ENCODE assay signal across 8 cellular contexts in the genomic region with DNA sequence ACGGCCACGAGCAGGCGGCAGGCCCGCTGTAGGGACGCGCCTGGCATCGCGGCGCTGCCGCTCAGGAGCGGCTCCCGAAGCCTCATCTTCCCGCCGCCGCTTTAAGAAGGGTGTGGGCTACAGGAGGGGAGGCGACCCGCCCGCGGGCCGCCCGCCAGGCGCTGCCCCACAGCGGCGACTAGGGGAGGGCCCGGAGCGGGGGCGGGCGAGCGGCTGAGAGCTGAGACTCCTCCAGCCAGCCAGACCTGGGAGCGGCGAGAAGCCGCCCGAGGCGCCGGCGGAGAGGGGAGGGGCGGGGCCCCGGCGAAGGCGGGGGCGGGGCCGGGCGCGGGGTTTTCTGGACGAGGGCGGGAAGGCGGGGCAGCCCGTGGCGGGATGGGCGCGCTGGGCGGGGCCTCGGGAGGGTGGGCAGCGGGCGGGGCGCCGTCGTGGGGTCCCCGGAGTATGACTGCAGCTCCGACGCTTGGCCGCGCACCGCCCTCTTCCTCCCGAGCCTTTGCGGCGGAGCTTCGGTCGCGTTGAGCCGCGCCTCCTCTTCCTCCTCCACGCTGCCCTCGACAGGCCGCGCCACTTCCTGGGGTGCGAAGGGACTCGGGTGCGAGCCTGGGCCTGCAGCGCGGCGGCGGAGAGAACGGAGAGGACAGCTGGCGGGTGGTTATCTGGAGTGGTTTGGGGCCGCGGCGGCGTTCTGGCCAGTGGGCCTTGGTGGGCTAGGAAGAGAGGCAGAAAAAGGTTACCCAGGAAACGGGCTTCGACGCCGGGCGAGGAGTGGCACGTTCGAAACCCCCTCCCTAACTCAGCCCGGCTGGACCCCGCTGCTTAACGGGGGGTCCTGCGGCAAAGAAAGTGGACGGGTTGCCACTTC. TPM values are rescaled to one million over a fixed set of nuclear protein-coding genes. Genes with fewer than 3 reads are reported as not detected.
DNase-seq lines count a peak whose midpoint lies in the region; ATAC-seq and TF ChIP-seq lines count a peak whose summit lies in the region.

B4GALT1 (minus strand) TSS at position 253 of the 865 bp plus-strand sequence; CDS start at position 86, 167 bp downstream.

- intact Hi-C loops in IMR-90 (cut with micrococcal nuclease) (loop anchor here (1.0 to 5.0 kb wide), 4 partner anchors 27 to 86 kb away; no protein-coding TSS in a partner anchor), PC-9 (cut with micrococcal nuclease; ENCODE audit: unreplicated experiment) (loop anchor here (1.0 kb wide), 1 partner anchor 37 kb away; no protein-coding TSS in a partner anchor)

- POLR2A ChIA-PET in IMR-90 (lab: Charles Lee; ENCODE audit: unreplicated experiment) (interaction anchor here (0.9 to 1.0 kb wide), 2 partner anchors 91 to 143 kb away, joined by 3 to 4 read pairs; partner anchors contain the start of gene SMU1), PC-9 (lab: Charles Lee; ENCODE audit: unreplicated experiment) (interaction anchor here (0.5 to 0.7 kb wide), 6 partner anchors 10 to 740 kb away, joined by 3 to 17 read pairs (median 4); no protein-coding TSS in a partner anchor)

- peak within 1 kb of the TSS; percentile 99 for H2AK9ac ChIP-seq in IMR-90 (replicated peaks; ENCODE audit: low read depth, low read length, poor library complexity)

- CTCF ChIA-PET in IMR-90 (lab: Yijun Ruan, JAX), result no interaction called here
- CTCF ChIA-PET in PC-9 (lab: Charles Lee), result no interaction called here

- peak within 1 kb of the TSS; percentile 87 for H3K18ac ChIP-seq in IMR-90 (ENCODE audit: low read depth, low read length)

- H2BK120ac ChIP-seq in IMR-90 (ENCODE audit: low read depth, low read length), result peak within 1 kb of the TSS; percentile 74

- no peaks in the 10 kb centered on the region for H3K9me2 ChIP-seq in PC-9 (ENCODE audit: insufficient read depth)

- in situ Hi-C loops in IMR-90 (cut with MboI; ENCODE audit: low sequenced_read_pairs), result loop anchor here (5.0 kb wide), 1 partner anchor 85 kb away; no protein-coding TSS in a partner anchor

- no peaks in the 10 kb centered on the region for H3K36me3 ChIP-seq in IMR-90 (ENCODE audit: control insufficient read depth, insufficient read depth, low read length)
- H3K36me3 ChIP-seq in PC-9 (ENCODE audit: low read depth), result 0 out of 2 replicates have a peak, but pooled peaks cover 3% of the 10 kb centered on the region

- H4K20me1 ChIP-seq in IMR-90 (ENCODE audit: insufficient read depth, low read length), result peaks cover 5% of the 10 kb centered on the region; the same call in 1 of the 2 replicates
- H4K20me1 ChIP-seq in PC-9 (ENCODE audit: insufficient read depth), result no peaks in the 10 kb centered on the region

- peak within 1 kb of the TSS; percentile 94 for H2BK5ac ChIP-seq in IMR-90 (ENCODE audit: low read depth, low read length, poor library complexity, severe bottlenecking)

- peaks cover 15% of the 10 kb centered on the region for H3K9me1 ChIP-seq in IMR-90 (ENCODE audit: insufficient read depth, low read length)

- peak within 1 kb of the TSS; percentile 87; the same call in 2 of the 3 replicates for H2BK15ac ChIP-seq in IMR-90 (ENCODE audit: low read depth, low read length)

- WGBS in IMR-90 (ENCODE audit: extremely low coverage in 2 of 2, insufficient read length in 1 of 2), 2 experiments, result 0% methylated on average over 10 of the region's 101 CpGs; no CpG with 5 or more reads in 1 of the 2 experiments

- H2AK5ac ChIP-seq in IMR-90 (ENCODE audit: low read depth, low read length), result peak within 1 kb of the TSS; percentile 84

- DNase-seq in DMS114 treated with DMSO at 0.1 percent for 48 hours (lab: John Stamatoyannopoulos, UW; ENCODE audit: unreplicated experiment) (peak; percentile 49), IMR-90 (peak; percentile 90), PC-9 (peak; percentile 69 to 93), activated T-cell treated with anti-CD3 and anti-CD28 coated beads for 48 hours (ENCODE audit: low read depth) (peak; percentile 99), epithelial cell of prostate (ENCODE audit: low read depth, low spot score) (peak; percentile 61), mucosa of gallbladder (ENCODE audit: low spot score) (peak; percentile 96)
- DNase-seq in stimulated activated CD8-positive, alpha-beta memory T cell treated with anti-CD3 and anti-CD28 coated beads, Interleukin-4, amount 100 ng/mL, for 24 hours (ENCODE audit: low read depth), result peak; percentile 97

- H3K56ac ChIP-seq in IMR-90 (ENCODE audit: extremely low read depth, insufficient read depth, low read length), result peak within 1 kb of the TSS; percentile 88

- BruUV-seq in IMR-90 (replicated peaks; lab: Mats Ljungman, UMichigan), result no TSS peak
- no TSS peak for BruUV-seq in PC-9 (replicated peaks; lab: Mats Ljungman, UMichigan)

- H3K4me1 ChIP-seq in IMR-90 (ENCODE audit: control insufficient read depth, insufficient read depth, low read length) (peaks cover 33% of the 10 kb centered on the region), PC-9 (replicated peaks; ENCODE audit: insufficient read depth) (peaks cover 54% of the 10 kb centered on the region)

- peak within 1 kb of the TSS; percentile 95 for H3K23ac ChIP-seq in IMR-90 (ENCODE audit: low read depth, low read length)

- peak within 1 kb of the TSS; percentile 91 for H3K4ac ChIP-seq in IMR-90 (ENCODE audit: low read depth, low read length)

- dilution Hi-C loops in IMR-90 (cut with HindIII; ENCODE audit: low sequenced_read_pairs, unreplicated experiment), result no loop called here

- TF ChIP-seq RAD21 in IMR-90 (IDR thresholded peaks at IDR 0.05; ENCODE audit: low read length), result no peak

- ATAC-seq in GM21528 (IDR thresholded peaks at IDR 0.05; ENCODE audit: low FRiP score, unreplicated experiment), result peak; percentile 57
- peak; percentile 89 for ATAC-seq in IMR-90 (ENCODE audit: low read depth)

- peak within 1 kb of the TSS; percentile 87 for H4K91ac ChIP-seq in IMR-90 (ENCODE audit: insufficient read depth, low read depth, low read length)

- H3K79me1 ChIP-seq in IMR-90 (ENCODE audit: low read depth in 1 of 2, low read length in 2 of 2), result peaks cover 2 to 46% of the 10 kb centered on the region in 2 experiments

- H3K9me3 ChIP-seq in IMR-90 (ENCODE audit: control insufficient read depth, insufficient read depth, low read length), result no peaks in the 10 kb centered on the region
- H3K9me3 ChIP-seq in PC-9 (ENCODE audit: insufficient read depth, low read depth), result no peaks in the 10 kb centered on the region

- H2BK20ac ChIP-seq in IMR-90 (ENCODE audit: low read depth, low read length), result no peak within 1 kb of the TSS; the same call in 1 of the 2 replicates

- H3K27ac ChIP-seq in IMR-90 (ENCODE audit: insufficient read depth, low read length) (peak within 1 kb of the TSS; percentile 99), PC-9 (peak within 1 kb of the TSS; percentile 100), epithelial cell of prostate (peak within 1 kb of the TSS; percentile 98)

- H3K14ac ChIP-seq in IMR-90 (replicated peaks; ENCODE audit: low read depth, low read length), result peak within 1 kb of the TSS; percentile 93

- TF ChIP-seq POLR2A in IMR-90 (IDR thresholded peaks at IDR 0.05; ENCODE audit: low read depth, low read length), result peak; percentile 92

- H3K4me3 ChIP-seq in IMR-90 (ENCODE audit: insufficient read depth, low read depth, low read length), result peak within 1 kb of the TSS; percentile 100
- H3K4me3 ChIP-seq in PC-9, result peak within 1 kb of the TSS; percentile 93

- H4K8ac ChIP-seq in IMR-90 (ENCODE audit: low read depth in 2 of 2, low read length in 2 of 2), result peak within 1 kb of the TSS; percentile 93 to 98

- peaks cover 46% of the 10 kb centered on the region for H3K79me2 ChIP-seq in PC-9 (ENCODE audit: low read depth)

- H2AFZ ChIP-seq in IMR-90 (replicated peaks; ENCODE audit: low read length, poor library complexity) (peak within 1 kb of the TSS; percentile 95), PC-9 (peak within 1 kb of the TSS; percentile 69; the same call in 1 of the 2 replicates)

- TF ChIP-seq CTCF in IMR-90 (conservative IDR thresholded peaks at IDR 0.05; ENCODE audit: low read depth, low read length) (no peak; the same call in 1 of the 2 replicates), PC-9 (conservative IDR thresholded peaks at IDR 0.05) (no peak)

- peak within 1 kb of the TSS; percentile 96 for H3K9ac ChIP-seq in IMR-90 (ENCODE audit: low read depth, low read length)

- peaks cover 38% of the 10 kb centered on the region for H3F3A ChIP-seq in PC-9 (ENCODE audit: insufficient read depth, low read depth)

- H3K4me2 ChIP-seq in IMR-90 (ENCODE audit: low read depth, low read length) (peak within 1 kb of the TSS; percentile 95), PC-9 (peak within 1 kb of the TSS; percentile 94)

- H3K27me3 ChIP-seq in IMR-90 (ENCODE audit: control insufficient read depth, insufficient read depth, low read length) (no peaks in the 10 kb centered on the region), PC-9 (ENCODE audit: insufficient read depth, low read depth) (no peaks in the 10 kb centered on the region)

- H4K5ac ChIP-seq in IMR-90 (ENCODE audit: low read depth, low read length), result peak within 1 kb of the TSS; percentile 87

TF ChIP-seq in IMR-90, 13 proteins besides CTCF, POLR2A, EP300 and RAD21 (continues in another document):
- TF ChIP-seq MAZ (IDR thresholded peaks at IDR 0.05; ENCODE audit: borderline replicate concordance, low read depth, low read length), result peak; percentile 90
- TF ChIP-seq SMC3 (IDR thresholded peaks at IDR 0.05; ENCODE audit: low read depth, low read length), result peak; percentile 9; the same call in 1 of the 2 replicates
- TF ChIP-seq MXI1 (IDR thresholded peaks at IDR 0.05; ENCODE audit: borderline replicate concordance, low read depth, low read length), result peak; percentile 45
- 0 out of 2 replicates have a peak, but pooled peaks have one; percentile 15 for TF ChIP-seq USF2 (IDR thresholded peaks at IDR 0.05; ENCODE audit: low read depth, low read length)
- TF ChIP-seq MAFK (IDR thresholded peaks at IDR 0.05; ENCODE audit: low read depth, low read length), result no peak
- no peak for TF ChIP-seq NFE2L2 (IDR thresholded peaks at IDR 0.05; ENCODE audit: low read depth, low read length)
- TF ChIP-seq RCOR1 (IDR thresholded peaks at IDR 0.05; ENCODE audit: insufficient replicate concordance, low read length), result no peak
- no peak for TF ChIP-seq BHLHE40 (IDR thresholded peaks at IDR 0.05; ENCODE audit: low read depth, low read length)

RNA-seq across cellular contexts. Expression of gene B4GALT1, which starts in this region (rescaled TPM):
- total RNA-seq in IMR-90 (2012; rRNA removed) (8.8 and 11.9 TPM in 2 replicates), PC-9 (2021) (75.6 and 87.2 TPM in 2 replicates), mucosa of gallbladder (66.8 TPM)
- 37.6 and 37.8 TPM in 2 replicates for polyA plus RNA-seq in IMR-90 (2012; rRNA removed)
- polyA plus RNA-seq in IMR-90 (2012; cell fraction: cytosol; rRNA removed), result 28.7 and 34.0 TPM in 2 replicates
- polyA plus RNA-seq in IMR-90 (2012; cell fraction: nucleus; rRNA removed; ENCODE audit: low replicate concordance), result 15.4 and 23.3 TPM in 2 replicates

Comparison
In these comparisons a context has a peak if more than half of its experiments do, and no peak if none do; other contexts are left out.
1. Peak in every context shown above with its lines: DNase-seq, ATAC-seq, H3K4me3 ChIP-seq and H3K27ac ChIP-seq.
2. DNase-seq: peak in every context shown above with its lines; median percentile 99 in activated T-cell treated with anti-CD3 and anti-CD28 coated beads for 48 hours; 97 in stimulated activated CD8-positive, alpha-beta memory T cell treated with anti-CD3 and anti-CD28 coated beads, Interleukin-4, amount 100 ng/mL, for 24 hours; 96 in mucosa of gallbladder; 90 in IMR-90; 81 in PC-9; 61 in epithelial cell of prostate; 49 in DMS114 treated with DMSO at 0.1 percent for 48 hours.